ENCODE assay signal across 8 cellular contexts in the genomic region with DNA sequence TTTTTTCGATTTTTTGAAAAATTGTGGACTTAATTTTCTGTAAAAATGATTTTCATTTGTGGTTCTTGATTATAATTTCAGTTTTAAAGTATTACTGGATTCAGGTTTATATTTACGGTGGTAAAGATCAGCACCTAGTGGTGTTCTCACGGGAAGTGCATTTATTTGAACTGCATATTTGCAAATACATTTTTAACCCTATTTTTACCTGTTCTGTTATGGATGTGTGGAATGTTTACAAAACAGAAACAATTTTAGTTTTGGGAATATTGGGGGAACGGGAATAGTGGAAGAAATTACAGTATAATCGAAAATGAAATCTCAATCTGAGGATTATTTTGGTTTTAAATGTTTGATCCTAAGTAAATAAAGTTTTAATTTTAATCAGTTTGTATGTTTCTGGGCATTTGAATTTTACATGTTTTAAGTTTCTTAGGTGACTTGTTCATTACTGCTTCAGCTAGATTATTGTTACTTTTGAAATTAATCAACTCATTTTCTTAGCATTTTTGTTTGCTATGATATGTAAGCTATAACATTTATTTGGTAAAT. TPM values are rescaled to one million over a fixed set of nuclear protein-coding genes. Genes with fewer than 3 reads are reported as not detected.
DNase-seq lines count a peak whose midpoint lies in the region; ATAC-seq and TF ChIP-seq lines count a peak whose summit lies in the region.

No MANE protein-coding gene starts in this region.

- no peak for ATAC-seq in GM21526 (IDR thresholded peaks at IDR 0.05; ENCODE audit: low FRiP score, unreplicated experiment)
- ATAC-seq in HG03108 (IDR thresholded peaks at IDR 0.05; ENCODE audit: unreplicated experiment), result no peak

- H3K9me3 Mint-ChIP-seq in neural crest cell, result peaks cover 5% of the 10 kb centered on the region

- POLR2A ChIA-PET in RWPE1 (lab: Yijun Ruan, JAX; ENCODE audit: low non-redundant PET), result interaction anchor here (1.0 to 1.9 kb wide), 2 partner anchors 28 to 93 kb away, joined by 3 to 9 read pairs; no protein-coding TSS in a partner anchor

- intact Hi-C loops in cardiac septum (cut with DNase I), result loop anchor here (2.0 to 10.0 kb wide), 3 partner anchors 19 to 189 kb away; no protein-coding TSS in a partner anchor

- CTCF ChIA-PET in RWPE1 (lab: Yijun Ruan, JAX), result interaction anchor here (0.6 to 1.2 kb wide), 8 partner anchors 44 to 1114 kb away, joined by 3 to 7 read pairs (median 3); no protein-coding TSS in a partner anchor

- H3K36me3 Mint-ChIP-seq in neural crest cell (ENCODE audit: low read depth), result peaks cover 14% of the 10 kb centered on the region

- DNase-seq in cardiac muscle cell (ENCODE audit: low read depth in 1 of 2, low spot score in 1 of 2) (peak; percentile 31 to 63), cardiac septum (ENCODE audit: low spot score) (no peak), RWPE1 (ENCODE audit: low spot score) (peak; percentile 7), epithelial cell of proximal tubule (ENCODE audit: low read depth) (no peak), neural crest cell (ENCODE audit: low read depth, low spot score) (no peak), ACHN (no peak)

- in situ Hi-C loops in ACHN (cut with HindIII; ENCODE audit: low pct_ligation_motif_present, low pct_unique_long_range_greater_than_20kb, low sequenced_read_pairs), result no loop called here

- peak overlapping the region; percentile 97 for H3K4me3 Mint-ChIP-seq in neural crest cell

- peak overlapping the region; percentile 96 for H3K27ac Mint-ChIP-seq in neural crest cell (ENCODE audit: unreplicated experiment)

- H3K4me1 ChIP-seq in cardiac muscle cell (ENCODE audit: low read depth), result peaks cover 9% of the 10 kb centered on the region

- no peaks in the 10 kb centered on the region for H3K36me3 ChIP-seq in cardiac muscle cell

- peaks cover 37% of the 10 kb centered on the region for H3K4me1 Mint-ChIP-seq in neural crest cell

- no peaks in the 10 kb centered on the region for H3K27me3 ChIP-seq in cardiac muscle cell

- H3K27ac ChIP-seq in cardiac muscle cell, result peak overlapping the region; percentile 98
- H3K27ac ChIP-seq in RWPE1, result peak overlapping the region; percentile 96

- H3K4me3 ChIP-seq in cardiac muscle cell (peak overlapping the region; percentile 60), epithelial cell of proximal tubule (ENCODE audit: low read depth, low read length) (peak overlapping the region; percentile 66)

- no peaks in the 10 kb centered on the region for H3K9me3 ChIP-seq in cardiac muscle cell (ENCODE audit: low read depth)

- peak; percentile 21 for TF ChIP-seq CTCF in cardiac muscle cell (IDR thresholded peaks at IDR 0.05; ENCODE audit: low read depth, low read length)
- no peak for TF ChIP-seq CTCF in RWPE1 (conservative IDR thresholded peaks at IDR 0.05; ENCODE audit: low read depth)
- peak; percentile 35 for TF ChIP-seq CTCF in epithelial cell of proximal tubule (conservative IDR thresholded peaks at IDR 0.05; ENCODE audit: low read depth, low read length)
- peak; percentile 67 for TF ChIP-seq CTCF in neural crest cell (conservative IDR thresholded peaks at IDR 0.05)

- H3K27me3 Mint-ChIP-seq in neural crest cell (ENCODE audit: low read depth), result no peaks in the 10 kb centered on the region

RNA-seq across cellular contexts. Expression of a gene that starts 0.8 kb away (rescaled TPM):
- total RNA-seq in cardiac muscle cell (90.5 and 100 TPM in 2 replicates), cardiac septum (61.6 TPM), epithelial cell of proximal tubule (11.9 and 21.3 TPM in 2 replicates), neural crest cell (204 and 212 TPM in 2 replicates)
- 42.8 and 76.0 TPM in 2 replicates for polyA plus RNA-seq in cardiac muscle cell

Comparison
In these comparisons a context has a peak if more than half of its experiments do, and no peak if none do; other contexts are left out.
1. DNase-seq: peak in cardiac muscle cell (2 of 2) and RWPE1 (single experiment); none in cardiac septum (single experiment), epithelial cell of proximal tubule (single experiment), neural crest cell (single experiment) and ACHN (single experiment).